Comparison of ENCODE assay signal across 22 cellular contexts in the genomic region with DNA sequence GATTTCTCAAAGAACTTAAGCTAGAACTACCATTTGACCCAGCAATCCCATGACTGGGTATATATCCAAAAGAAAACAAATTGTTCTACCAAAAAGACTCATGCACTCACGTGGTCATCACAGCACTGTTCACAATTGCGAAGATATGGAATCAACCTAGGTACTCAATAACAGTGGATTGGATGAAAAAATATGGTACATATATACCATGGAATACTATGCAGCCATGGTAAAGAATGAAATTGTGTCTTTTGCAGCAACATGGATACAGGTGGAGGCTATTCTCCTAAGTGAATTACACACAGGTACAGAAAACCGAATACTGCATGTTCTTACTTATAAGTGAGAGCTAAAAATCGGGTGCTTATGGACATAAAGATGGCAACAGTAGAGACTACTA.
DNase-seq lines count a peak whose midpoint lies in the region; ATAC-seq and TF ChIP-seq lines count a peak whose summit lies in the region.
"Had no signal": no experiment of that assay in that cellular context is flagged by ENCODE, and none has a peak within 500 bp of the region (broad histone marks: within the 10 kb centered on the region; RNA-seq: fewer than 3 reads in every experiment).

No MANE protein-coding gene starts in this region.

- H3K9ac ChIP-seq in SK-N-SH (no peak overlapping the region), OCI-LY3 (ENCODE audit: low read length) (no peak overlapping the region)
- H3K9ac ChIP-seq: BLaER1 treated with 17β-estradiol and CSF1 and Interleukin-3, amounts not matched to agents 10 nM and 100 nM had no signal

- H3K79me2 ChIP-seq in SK-N-SH (ENCODE audit: insufficient read depth) = no peaks in the 10 kb centered on the region
- no peaks in the 10 kb centered on the region for H3K79me2 ChIP-seq in OCI-LY3 (ENCODE audit: low read length)

- no peaks in the 10 kb centered on the region for H3K27me3 ChIP-seq in SK-N-SH (ENCODE audit: insufficient read depth)
- H3K27me3 ChIP-seq in OCI-LY3 (ENCODE audit: low read depth, low read length) = no peaks in the 10 kb centered on the region
- H3K27me3 ChIP-seq: BLaER1 treated with 17β-estradiol and CSF1 and Interleukin-3, amounts not matched to agents 10 nM and 100 nM had no signal

- H2AFZ ChIP-seq in SK-N-SH (ENCODE audit: low read depth) (no peak overlapping the region), OCI-LY3 (ENCODE audit: low read depth, low read length) (no peak overlapping the region)

- no peaks in the 10 kb centered on the region for H3K36me3 ChIP-seq in SK-N-SH (replicated peaks in 1 of 2; ENCODE audit: control insufficient read depth in 1 of 2, insufficient read depth in 2 of 2, low read length in 1 of 2)
- H3K36me3 ChIP-seq in OCI-LY3 (replicated peaks; ENCODE audit: low read depth, low read length) = peaks cover 7% of the 10 kb centered on the region
- H3K36me3 ChIP-seq: BLaER1 treated with 17β-estradiol and CSF1 and Interleukin-3, amounts not matched to agents 10 nM and 100 nM had no signal

- H3K4me3 ChIP-seq in SK-N-SH (ENCODE audit: low read depth in 2 of 2, low read length in 1 of 2) (no peak overlapping the region), OCI-LY3 (ENCODE audit: low read length) (no peak overlapping the region)
- H3K4me3 ChIP-seq: A549; BLaER1 treated with 17β-estradiol and CSF1 and Interleukin-3, amounts not matched to agents 10 nM and 100 nM had no signal

- no peaks in the 10 kb centered on the region for H3F3A ChIP-seq in SK-N-SH (replicated peaks; ENCODE audit: insufficient read depth)

- no peaks in the 10 kb centered on the region for H3K9me2 ChIP-seq in SK-N-SH

- TF ChIP-seq RAD21 in SK-N-SH (IDR thresholded peaks at IDR 0.05; ENCODE audit: low read length) = no peak

- H4K20me1 ChIP-seq in SK-N-SH (ENCODE audit: insufficient read depth) = no peaks in the 10 kb centered on the region
- no peaks in the 10 kb centered on the region for H4K20me1 ChIP-seq in OCI-LY3 (ENCODE audit: insufficient read depth, low read length)
- H4K20me1 ChIP-seq: BLaER1 treated with 17β-estradiol and CSF1 and Interleukin-3, amounts not matched to agents 10 nM and 100 nM had no signal

- H3K4me1 Mint-ChIP-seq in activated CD4-positive, alpha-beta T cell treated with anti-CD3 and anti-CD28 coated beads, Interleukin-2, amount 10 ng/mL, durations not matched to agents 7 days and 5 days = no peaks in the 10 kb centered on the region
- no peaks in the 10 kb centered on the region for H3K4me1 Mint-ChIP-seq in activated CD8-positive, alpha-beta memory T cell treated with anti-CD3 and anti-CD28 coated beads, Interleukin-2, amount 10 ng/mL, durations not matched to agents 7 days and 5 days

- H3K9me3 Mint-ChIP-seq in activated CD4-positive, alpha-beta T cell treated with anti-CD3 and anti-CD28 coated beads, Interleukin-2, amount 10 ng/mL, durations not matched to agents 7 days and 5 days = peaks cover 6% of the 10 kb centered on the region
- no peaks in the 10 kb centered on the region for H3K9me3 Mint-ChIP-seq in activated CD8-positive, alpha-beta memory T cell treated with anti-CD3 and anti-CD28 coated beads, Interleukin-2, amount 10 ng/mL, durations not matched to agents 7 days and 5 days (ENCODE audit: low read depth)

- H3K4me1 ChIP-seq in SK-N-SH (ENCODE audit: control insufficient read depth in 1 of 2, insufficient read depth in 2 of 2, low read depth in 1 of 2, low read length in 1 of 2) = no peaks in the 10 kb centered on the region
- H3K4me1 ChIP-seq in OCI-LY3 (ENCODE audit: low read length) = peaks cover 30% of the 10 kb centered on the region
- H3K4me1 ChIP-seq: A549; BLaER1 treated with 17β-estradiol and CSF1 and Interleukin-3, amounts not matched to agents 10 nM and 100 nM; Caco-2 had no signal

- CTCF ChIA-PET in SK-N-SH (lab: Yijun Ruan, JAX) = no interaction called here
- CTCF ChIA-PET in activated CD4-positive, alpha-beta T cell treated with anti-CD3 and anti-CD28 coated beads, Interleukin-2, amount 10 ng/mL, durations not matched to agents 7 days and 5 days (lab: Charles Lee) = interaction anchor here (1.0 kb wide), 1 partner anchor 90 kb away, joined by 3 read pairs; no protein-coding TSS in a partner anchor
- CTCF ChIA-PET in activated CD8-positive, alpha-beta memory T cell treated with anti-CD3 and anti-CD28 coated beads, Interleukin-2, amount 10 ng/mL, durations not matched to agents 7 days and 5 days (lab: Charles Lee) = no interaction called here

- no peak for ATAC-seq in SK-N-SH treated with all-trans-retinoic acid at 6 μM for 48 hours
- ATAC-seq in activated CD8-positive, alpha-beta memory T cell treated with anti-CD3 and anti-CD28 coated beads, Interleukin-2, amount 10 ng/mL, durations not matched to agents 7 days and 5 days = no peak
- ATAC-seq: A549; CD8-positive, alpha-beta T cell had no signal

- H3K9me3 ChIP-seq in SK-N-SH (no peaks in the 10 kb centered on the region; the same call in 1 of the 2 replicates), OCI-LY3 (ENCODE audit: insufficient read depth, low read length) (peaks cover 9% of the 10 kb centered on the region)
- H3K9me3 ChIP-seq: A549, Caco-2 had no signal

- no peak for TF ChIP-seq EP300 in SK-N-SH (IDR thresholded peaks at IDR 0.05; ENCODE audit: borderline replicate concordance in 1 of 2, low read depth in 1 of 2, low read length in 1 of 2)

- WGBS in SK-N-SH (ENCODE audit: low lambda C conversion rate) = 43% methylated on average over 4 of the region's 4 CpGs

- no peaks in the 10 kb centered on the region for H3K27me3 Mint-ChIP-seq in activated CD4-positive, alpha-beta T cell treated with anti-CD3 and anti-CD28 coated beads, Interleukin-2, amount 10 ng/mL, durations not matched to agents 7 days and 5 days
- peaks cover 3% of the 10 kb centered on the region for H3K27me3 Mint-ChIP-seq in activated CD8-positive, alpha-beta memory T cell treated with anti-CD3 and anti-CD28 coated beads, Interleukin-2, amount 10 ng/mL, durations not matched to agents 7 days and 5 days
- H3K27me3 Mint-ChIP-seq: B cell; CD4-positive, alpha-beta T cell had no signal

- H3K27ac ChIP-seq in SK-N-SH (ENCODE audit: low read depth in 2 of 2, low read length in 1 of 2) (no peak overlapping the region), OCI-LY3 (ENCODE audit: low read length) (0 out of 2 replicates have a peak overlapping the region, but pooled peaks have one; percentile 7)
- H3K27ac ChIP-seq: 22Rv1; A549; BLaER1 treated with 17β-estradiol and CSF1 and Interleukin-3, amounts not matched to agents 10 nM and 100 nM; C4-2B had no signal

- H3K36me3 Mint-ChIP-seq in activated CD4-positive, alpha-beta T cell treated with anti-CD3 and anti-CD28 coated beads, Interleukin-2, amount 10 ng/mL, durations not matched to agents 7 days and 5 days (ENCODE audit: low read depth) = no peaks in the 10 kb centered on the region
- no peaks in the 10 kb centered on the region for H3K36me3 Mint-ChIP-seq in activated CD8-positive, alpha-beta memory T cell treated with anti-CD3 and anti-CD28 coated beads, Interleukin-2, amount 10 ng/mL, durations not matched to agents 7 days and 5 days
- H3K36me3 Mint-ChIP-seq: CD8-positive, alpha-beta T cell had no signal

- TF ChIP-seq CTCF in SK-N-SH (IDR thresholded peaks at IDR 0.05) = no peak
- no peak for TF ChIP-seq CTCF in OCI-LY3 (IDR thresholded peaks at IDR 0.05; ENCODE audit: low read depth, low read length)

- H3K27ac Mint-ChIP-seq in activated CD4-positive, alpha-beta T cell treated with anti-CD3 and anti-CD28 coated beads, Interleukin-2, amount 10 ng/mL, durations not matched to agents 7 days and 5 days = no peak overlapping the region
- H3K27ac Mint-ChIP-seq in activated CD8-positive, alpha-beta memory T cell treated with anti-CD3 and anti-CD28 coated beads, Interleukin-2, amount 10 ng/mL, durations not matched to agents 7 days and 5 days = no peak overlapping the region
- H3K27ac Mint-ChIP-seq: B cell; CD4-positive, alpha-beta T cell; CD8-positive, alpha-beta T cell had no signal

- POLR2A ChIA-PET in SK-N-SH (lab: Yijun Ruan, JAX) = no interaction called here
- POLR2A ChIA-PET in activated CD4-positive, alpha-beta T cell treated with anti-CD3 and anti-CD28 coated beads, Interleukin-2, amount 10 ng/mL, durations not matched to agents 7 days and 5 days (lab: Charles Lee) = no interaction called here

- no peak overlapping the region for H3K4me3 Mint-ChIP-seq in activated CD4-positive, alpha-beta T cell treated with anti-CD3 and anti-CD28 coated beads, Interleukin-2, amount 10 ng/mL, durations not matched to agents 7 days and 5 days
- H3K4me3 Mint-ChIP-seq in activated CD8-positive, alpha-beta memory T cell treated with anti-CD3 and anti-CD28 coated beads, Interleukin-2, amount 10 ng/mL, durations not matched to agents 7 days and 5 days = no peak overlapping the region
- H3K4me3 Mint-ChIP-seq: B cell; CD4-positive, alpha-beta T cell; CD8-positive, alpha-beta T cell had no signal

- H3K4me2 ChIP-seq in SK-N-SH = no peak overlapping the region
- no peak overlapping the region for H3K4me2 ChIP-seq in OCI-LY3 (ENCODE audit: low read length)
- H3K4me2 ChIP-seq: A549; BLaER1 treated with 17β-estradiol and CSF1 and Interleukin-3, amounts not matched to agents 10 nM and 100 nM had no signal

- DNase-seq in SK-N-SH (no peak), left kidney (ENCODE audit: low read depth, low spot score) (peak; percentile 18), NCI-H128 (lab: John Stamatoyannopoulos, UW; ENCODE audit: unreplicated experiment) (no peak)
- DNase-seq in activated CD4-positive, alpha-beta T cell treated with anti-CD3 and anti-CD28 coated beads, Interleukin-2, amount 10 ng/mL, durations not matched to agents 7 days and 5 days = no peak
- DNase-seq in activated CD8-positive, alpha-beta memory T cell treated with anti-CD3 and anti-CD28 coated beads, Interleukin-2, amount 10 ng/mL, durations not matched to agents 7 days and 5 days = no peak
- DNase-seq: AML-193; Caco-2; CD4-positive, alpha-beta T cell; CD8-positive, alpha-beta T cell; DMS 273 treated with DMSO at 0.1 percent for 48 hours; DMS153; DMS53; DMS79; DND-41; GF-D8 had no signal

TF ChIP-seq in SK-N-SH treated with all-trans-retinoic acid at 6 μM for 48 hours, 23 proteins besides CTCF, POLR2A, EP300 and RAD21:
- no peak for TF ChIP-seq ARNTL (CRISPR knock-in tag; IDR thresholded peaks at IDR 0.05; ENCODE audit: borderline replicate concordance, low read depth)
- peak; percentile 64 for TF ChIP-seq ZNF8 (CRISPR knock-in tag; IDR thresholded peaks at IDR 0.05)
TF ChIP-seq in SK-N-SH treated with all-trans-retinoic acid at 6 μM for 48 hours: peak in this region for 1.

TF ChIP-seq in SK-N-SH, 30 proteins besides CTCF, POLR2A, EP300 and RAD21 (continues in another document):
- TF ChIP-seq, protein P1, sequence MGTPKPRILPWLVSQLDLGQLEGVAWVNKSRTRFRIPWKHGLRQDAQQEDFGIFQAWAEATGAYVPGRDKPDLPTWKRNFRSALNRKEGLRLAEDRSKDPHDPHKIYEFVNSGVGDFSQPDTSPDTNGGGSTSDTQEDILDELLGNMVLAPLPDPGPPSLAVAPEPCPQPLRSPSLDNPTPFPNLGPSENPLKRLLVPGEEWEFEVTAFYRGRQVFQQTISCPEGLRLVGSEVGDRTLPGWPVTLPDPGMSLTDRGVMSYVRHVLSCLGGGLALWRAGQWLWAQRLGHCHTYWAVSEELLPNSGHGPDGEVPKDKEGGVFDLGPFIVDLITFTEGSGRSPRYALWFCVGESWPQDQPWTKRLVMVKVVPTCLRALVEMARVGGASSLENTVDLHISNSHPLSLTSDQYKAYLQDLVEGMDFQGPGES (IDR thresholded peaks at IDR 0.05; ENCODE audit: low read depth, low read length) = no peak
- TF ChIP-seq MXI1 (IDR thresholded peaks at IDR 0.05; ENCODE audit: low read depth, low read length) (no peak), SMC3 (IDR thresholded peaks at IDR 0.05; ENCODE audit: low read depth, low read length) (no peak)
